10 cellular contexts compared by ENCODE assay signal in the genomic region with DNA sequence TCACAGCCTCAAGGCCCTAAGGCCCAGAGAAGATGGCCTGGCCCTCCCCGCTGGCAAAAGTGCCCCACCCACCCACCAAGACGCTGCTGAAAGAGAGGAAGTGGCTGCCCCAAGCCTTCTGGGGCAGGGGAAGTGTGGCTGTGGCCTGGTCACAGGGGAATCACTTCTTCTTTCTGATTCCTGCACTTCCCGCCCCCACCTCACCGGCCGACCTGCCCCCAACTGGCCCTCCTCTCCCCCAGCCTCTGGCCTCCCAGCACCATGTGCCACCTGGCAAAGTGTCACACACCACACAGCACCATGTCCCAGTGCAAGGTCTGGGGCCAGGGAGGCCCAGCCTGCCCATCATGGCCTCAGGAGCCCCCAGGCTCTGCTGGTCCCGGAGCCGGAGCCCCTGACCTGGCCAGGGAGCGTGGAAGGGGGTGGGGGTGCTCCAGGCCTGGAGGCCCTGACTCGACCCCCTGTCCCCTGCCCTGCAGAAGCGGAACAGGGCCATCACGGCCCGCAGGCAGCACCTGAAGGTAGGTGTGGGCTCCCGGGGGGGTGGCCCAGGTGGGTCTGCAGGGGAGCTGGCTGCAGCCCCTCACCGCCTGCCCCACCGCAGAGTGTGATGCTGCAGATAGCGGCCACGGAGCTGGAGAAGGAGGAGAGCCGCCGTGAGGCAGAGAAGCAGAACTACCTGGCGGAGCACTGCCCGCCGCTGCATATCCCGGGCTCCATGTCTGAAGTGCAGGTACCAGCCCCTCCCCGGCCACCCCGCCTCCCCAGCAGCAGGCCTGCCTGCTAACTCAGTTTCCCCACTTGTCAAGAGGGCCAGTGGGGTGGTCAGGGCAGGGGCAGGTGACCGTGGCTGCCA. TPM values are rescaled to one million over a fixed set of nuclear protein-coding genes. Genes with fewer than 3 reads are reported as not detected.
DNase-seq lines count a peak whose midpoint lies in the region; ATAC-seq and TF ChIP-seq lines count a peak whose summit lies in the region.
"Had no signal": no experiment of that assay in that cellular context is flagged by ENCODE, and none has a peak within 500 bp of the region (broad histone marks: within the 10 kb centered on the region; RNA-seq: fewer than 3 reads in every experiment).

No MANE protein-coding gene starts in this region.

- H3K27me3 ChIP-seq in DOHH2 (ENCODE audit: control insufficient read depth, low read length) (peaks cover 7% of the 10 kb centered on the region; the same call in 1 of the 2 replicates), endodermal cell (ENCODE audit: control insufficient read depth, insufficient read depth, low read length, poor library complexity, severe bottlenecking) (no peaks in the 10 kb centered on the region)

- no peak for TF ChIP-seq CTCF in DOHH2 (IDR thresholded peaks at IDR 0.05; ENCODE audit: low read depth, low read length, poor library complexity, severe bottlenecking)
- TF ChIP-seq CTCF in endodermal cell (conservative IDR thresholded peaks at IDR 0.05): no peak

- H3K4me1 ChIP-seq in DOHH2 (ENCODE audit: control insufficient read depth, low read length): peaks cover 45% of the 10 kb centered on the region
- H3K4me1 ChIP-seq in endodermal cell (ENCODE audit: control insufficient read depth, insufficient read depth, low read length): no peaks in the 10 kb centered on the region
- H3K4me1 ChIP-seq: HAP-1 had no signal

- no peak overlapping the region for H3K27ac Mint-ChIP-seq in endodermal cell

- no peaks in the 10 kb centered on the region for H3K9me2 ChIP-seq in DOHH2 (replicated peaks; ENCODE audit: control insufficient read depth, low read length)

- peak; percentile 76 for DNase-seq in UCSD-AML1 (lab: John Stamatoyannopoulos, UW; ENCODE audit: unreplicated experiment)
- DNase-seq in medulla oblongata (ENCODE audit: extremely low spot score): peak; percentile 68
- no peak for DNase-seq in iPS-NIHi11 (ENCODE audit: low spot score)
- DNase-seq in endodermal cell: no peak
- DNase-seq in central memory CD4-positive, alpha-beta T cell: no peak
- DNase-seq in A172 (ENCODE audit: low spot score): no peak
- DNase-seq: NCI-H187 had no signal

- peak overlapping the region; percentile 53 for H3K4me2 ChIP-seq in DOHH2 (ENCODE audit: low read length)

- WGBS in endodermal cell (ENCODE audit: insufficient coverage in 1 of 2, insufficient read length in 1 of 2), 2 experiments: 89 to 92% methylated on average over 14 to 26 of the region's 26 CpGs

- H3K9ac ChIP-seq in endodermal cell (ENCODE audit: extremely low read depth, low read length, poor library complexity, severe bottlenecking): no peak overlapping the region

- H3F3A ChIP-seq in DOHH2 (ENCODE audit: control insufficient read depth, insufficient read depth): 0 out of 2 replicates have a peak, but pooled peaks cover 2% of the 10 kb centered on the region

- H3K9me3 ChIP-seq in DOHH2 (ENCODE audit: control insufficient read depth, insufficient read depth, low read length) (no peaks in the 10 kb centered on the region), endodermal cell (ENCODE audit: control insufficient read depth, low read length) (no peaks in the 10 kb centered on the region)
- H3K9me3 ChIP-seq: HAP-1 had no signal

- no peaks in the 10 kb centered on the region for H3K36me3 Mint-ChIP-seq in endodermal cell (ENCODE audit: low read depth)

- H3K36me3 ChIP-seq in DOHH2 (ENCODE audit: control insufficient read depth, low read length): no peaks in the 10 kb centered on the region
- H3K36me3 ChIP-seq in endodermal cell (ENCODE audit: control insufficient read depth, insufficient read depth, low read length): no peaks in the 10 kb centered on the region
- H3K36me3 ChIP-seq: HAP-1 had no signal

- no peaks in the 10 kb centered on the region for H3K9me3 Mint-ChIP-seq in endodermal cell

- no peaks in the 10 kb centered on the region for H3K79me2 ChIP-seq in DOHH2 (ENCODE audit: control insufficient read depth, low read length)

- H3K4me3 ChIP-seq in DOHH2 (ENCODE audit: low read length): peak overlapping the region; percentile 51
- no peak overlapping the region for H3K4me3 ChIP-seq in endodermal cell (ENCODE audit: low read length)
- H3K4me3 ChIP-seq: HAP-1 had no signal

- no peak overlapping the region for H3K4me3 Mint-ChIP-seq in endodermal cell

- H4K20me1 ChIP-seq in DOHH2 (ENCODE audit: control insufficient read depth, insufficient read depth, low read depth, low read length): no peaks in the 10 kb centered on the region

- peak overlapping the region; percentile 23; the same call in 1 of the 2 replicates for H3K27ac ChIP-seq in DOHH2 (ENCODE audit: low read depth, low read length)
- no peak overlapping the region for H3K27ac ChIP-seq in endodermal cell (ENCODE audit: low read depth, low read length)

- peak; percentile 46 for ATAC-seq in GM21723 (IDR thresholded peaks at IDR 0.05; ENCODE audit: unreplicated experiment)

- peaks cover 2% of the 10 kb centered on the region for H3K27me3 Mint-ChIP-seq in endodermal cell (ENCODE audit: insufficient read depth)

- H3K4me1 Mint-ChIP-seq in endodermal cell: no peaks in the 10 kb centered on the region

RNA-seq across cellular contexts. Expression of a gene that starts 1.4 kb away (rescaled TPM):
- total RNA-seq in endodermal cell: not detected
- polyA plus RNA-seq in endodermal cell (2013, experiment 1 of 2): not detected
- not detected for polyA plus RNA-seq in endodermal cell (2013, experiment 2 of 2)
- total RNA-seq in A172 (2014; rRNA removed; shearing (Covaris generic)): not detected in 2 replicates

RNA-seq across cellular contexts. Expression of a gene that starts 5.4 kb away (rescaled TPM):
- total RNA-seq in endodermal cell: not detected
- not detected for polyA plus RNA-seq in endodermal cell (2013, experiment 1 of 2)
- polyA plus RNA-seq in endodermal cell (2013, experiment 2 of 2): not detected
- total RNA-seq in A172 (2014; rRNA removed; shearing (Covaris generic)): 2.1 TPM in 1 of 2 replicates, not detected in the other

RNA-seq across cellular contexts. Expression of a gene that starts 12.7 kb away (rescaled TPM):
- total RNA-seq in endodermal cell: not detected
- polyA plus RNA-seq in endodermal cell (2013, experiment 1 of 2): not detected
- 0.25 TPM for polyA plus RNA-seq in endodermal cell (2013, experiment 2 of 2)
- total RNA-seq in A172 (2014; rRNA removed; shearing (Covaris generic)): 2.2 and 71.7 TPM in 2 replicates

RNA-seq across cellular contexts. Expression of a gene that starts 51.5 kb away (rescaled TPM):
- not detected for total RNA-seq in endodermal cell
- polyA plus RNA-seq in endodermal cell (2013, experiment 1 of 2): not detected
- not detected for polyA plus RNA-seq in endodermal cell (2013, experiment 2 of 2)
- not detected in 2 replicates for total RNA-seq in A172 (2014; rRNA removed; shearing (Covaris generic))

Comparison
In these comparisons a context has a peak if more than half of its experiments do, and no peak if none do; other contexts are left out.
1. DNase-seq: peak in UCSD-AML1 (single experiment) and medulla oblongata (single experiment); none in iPS-NIHi11 (single experiment), endodermal cell (single experiment), central memory CD4-positive, alpha-beta T cell (single experiment) and A172 (single experiment).